Comparison of ENCODE assay signal across 19 cellular contexts in genomic region chr12:72448089-72448488, GRCh38.
DNase-seq lines count a peak whose midpoint lies in the region; ATAC-seq and TF ChIP-seq lines count a peak whose summit lies in the region.
"Had no signal": no experiment of that assay in that cellular context is flagged by ENCODE, and none has a peak within 500 bp of the region (broad histone marks: within the 10 kb centered on the region; RNA-seq: fewer than 3 reads in every experiment).

No MANE protein-coding gene starts in this region.

- no TSS peak for BruUV-seq in A673 (replicated peaks; lab: Mats Ljungman, UMichigan)

- no peak for TF ChIP-seq POLR2A in ovary (IDR thresholded peaks at IDR 0.05)

- TF ChIP-seq EP300 in Ishikawa (IDR thresholded peaks at IDR 0.05; ENCODE audit: borderline replicate concordance) (no peak), ovary (IDR thresholded peaks at IDR 0.05) (no peak)

- H3K36me3 Mint-ChIP-seq in T-helper 2 cell treated with Interferon-gamma antibody and Interleukin-4, amounts not matched to agents 5 μg/mL and 100 μg/mL, for 36 hours (ENCODE audit: low read depth): no peaks in the 10 kb centered on the region
- H3K36me3 Mint-ChIP-seq: CD8-positive, alpha-beta T cell had no signal

- no peaks in the 10 kb centered on the region for H3K27me3 ChIP-seq in A673 (replicated peaks; ENCODE audit: insufficient read depth, low read depth, low read length, poor library complexity)
- H3K27me3 ChIP-seq in ovary: no peaks in the 10 kb centered on the region
- H3K27me3 ChIP-seq: BLaER1 treated with 17β-estradiol and CSF1 and Interleukin-3, amounts not matched to agents 10 nM and 100 nM had no signal

- no peaks in the 10 kb centered on the region for H3K27me3 Mint-ChIP-seq in T-helper 2 cell treated with Interferon-gamma antibody and Interleukin-4, amounts not matched to agents 5 μg/mL and 100 μg/mL, for 36 hours (ENCODE audit: low read depth)

- H3K27ac ChIP-seq in A673 (ENCODE audit: low read depth, low read length, poor library complexity, severe bottlenecking) (no peak overlapping the region), ovary (no peak overlapping the region)
- H3K27ac ChIP-seq: BLaER1 treated with 17β-estradiol and CSF1 and Interleukin-3, amounts not matched to agents 10 nM and 100 nM had no signal

- H3K4me1 Mint-ChIP-seq in T-helper 2 cell treated with Interferon-gamma antibody and Interleukin-4, amounts not matched to agents 5 μg/mL and 100 μg/mL, for 36 hours (ENCODE audit: low read depth): no peaks in the 10 kb centered on the region

- no peak overlapping the region for H3K4me3 ChIP-seq in A673 (ENCODE audit: low read depth, low read length, poor library complexity, severe bottlenecking)
- no peak overlapping the region for H3K4me3 ChIP-seq in choroid plexus epithelial cell (ENCODE audit: low read depth, low read length)
- no peak overlapping the region for H3K4me3 ChIP-seq in ovary
- H3K4me3 ChIP-seq: BLaER1 treated with 17β-estradiol and CSF1 and Interleukin-3, amounts not matched to agents 10 nM and 100 nM; GM12878 had no signal

- H3K9me3 ChIP-seq in A673 (ENCODE audit: low read depth, low read length, poor library complexity, severe bottlenecking): no peaks in the 10 kb centered on the region
- no peaks in the 10 kb centered on the region for H3K9me3 ChIP-seq in ovary
- H3K9me3 ChIP-seq: SK-N-SH had no signal

- CTCF ChIA-PET in A673 (lab: Charles Lee): no interaction called here

- no peak overlapping the region for H3K4me3 Mint-ChIP-seq in T-helper 2 cell treated with Interferon-gamma antibody and Interleukin-4, amounts not matched to agents 5 μg/mL and 100 μg/mL, for 36 hours
- H3K4me3 Mint-ChIP-seq: CD8-positive, alpha-beta T cell had no signal

- peaks cover 5% of the 10 kb centered on the region for H3K9me3 Mint-ChIP-seq in T-helper 2 cell treated with Interferon-gamma antibody and Interleukin-4, amounts not matched to agents 5 μg/mL and 100 μg/mL, for 36 hours

- TF ChIP-seq RAD21 in Ishikawa (IDR thresholded peaks at IDR 0.05; ENCODE audit: low read depth): no peak

- TF ChIP-seq CTCF in A673 (conservative IDR thresholded peaks at IDR 0.05; ENCODE audit: low read depth, low read length) (no peak), choroid plexus epithelial cell (conservative IDR thresholded peaks at IDR 0.05; ENCODE audit: low read depth, low read length) (no peak), ovary (IDR thresholded peaks at IDR 0.05) (no peak)

- POLR2A ChIA-PET in A673 (lab: Charles Lee; ENCODE audit: low non-redundant PET): no interaction called here

- peak; percentile 47 for ATAC-seq in left lobe of liver
- ATAC-seq: CD8-positive, alpha-beta T cell; GM12878; PC-3 had no signal

- intact Hi-C loops in A673 (cut with micrococcal nuclease; ENCODE audit: unreplicated experiment) (loop anchor here (5.0 kb wide), 1 partner anchor 164 kb away; no protein-coding TSS in a partner anchor), ovary (cut with DNase I) (loop anchor here in 1 of 4 donors (5.0 kb wide), 1 partner anchor 84 kb away; no protein-coding TSS in a partner anchor)

- DNase-seq in A673 (ENCODE audit: low spot score) (peak; percentile 50), choroid plexus epithelial cell (ENCODE audit: low read depth) (peak; percentile 15), left lobe of liver (ENCODE audit: low spot score) (no peak), midbrain (lab: John Stamatoyannopoulos, UW) (no peak), ovary (no peak)
- DNase-seq in T-helper 2 cell treated with Interferon-gamma antibody and Interleukin-4, amounts not matched to agents 5 μg/mL and 100 μg/mL, for 36 hours (ENCODE audit: low spot score): no peak
- no peak for DNase-seq in stimulated activated CD4-positive, alpha-beta T cell treated with anti-CD3 and anti-CD28 coated beads, Interleukin-15, amount 100 ng/mL, for 24 hours
- DNase-seq: Calu3; CD8-positive, alpha-beta T cell; GF-D8; NCI-H1105; NCI-H748 treated with DMSO at 0.1 percent for 48 hours; PC-3; RPMI8226; SHP77 treated with DMSO at 0.1 percent for 48 hours; SK-N-SH had no signal

- H3K4me1 ChIP-seq in A673 (ENCODE audit: insufficient read depth, low read length, poor library complexity, severe bottlenecking) (peaks cover 45% of the 10 kb centered on the region), ovary (ENCODE audit: insufficient read depth) (no peaks in the 10 kb centered on the region)

- H3K27ac Mint-ChIP-seq in T-helper 2 cell treated with Interferon-gamma antibody and Interleukin-4, amounts not matched to agents 5 μg/mL and 100 μg/mL, for 36 hours: no peak overlapping the region
- H3K27ac Mint-ChIP-seq: CD8-positive, alpha-beta T cell had no signal

- WGBS in ovary, 3 donors: 96 to 98% (median 98%) methylated on average over 1 of the region's 1 CpG

- no peaks in the 10 kb centered on the region for H3K36me3 ChIP-seq in A673 (ENCODE audit: insufficient read depth, low read length, poor library complexity, severe bottlenecking)
- no peaks in the 10 kb centered on the region for H3K36me3 ChIP-seq in ovary
- H3K36me3 ChIP-seq: BLaER1 treated with 17β-estradiol and CSF1 and Interleukin-3, amounts not matched to agents 10 nM and 100 nM had no signal

TF ChIP-seq in Ishikawa, 13 proteins besides CTCF, POLR2A, EP300 and RAD21:
- TF ChIP-seq NFIC (IDR thresholded peaks at IDR 0.05): no peak
- TF ChIP-seq CEBPB (IDR thresholded peaks at IDR 0.05): peak; percentile 39; the same call in 1 of the 2 replicates
- no peak for TF ChIP-seq TEAD4 (IDR thresholded peaks at IDR 0.05)
- no peak for TF ChIP-seq MAX (IDR thresholded peaks at IDR 0.05)
- TF ChIP-seq FOXM1 (IDR thresholded peaks at IDR 0.05; ENCODE audit: borderline replicate concordance, low read depth): no peak
- TF ChIP-seq CREB1 (IDR thresholded peaks at IDR 0.05; ENCODE audit: low read depth): no peak
- TF ChIP-seq USF1 (IDR thresholded peaks at IDR 0.05): no peak
TF ChIP-seq in Ishikawa: peak in this region for 1.

Comparison
In these comparisons a context has a peak if more than half of its experiments do, and no peak if none do; other contexts are left out.
1. DNase-seq: peak in A673 (single experiment) and choroid plexus epithelial cell (single experiment); none in left lobe of liver (single experiment), midbrain (single experiment), T-helper 2 cell treated with Interferon-gamma antibody and Interleukin-4, amounts not matched to agents 5 μg/mL and 100 μg/mL, for 36 hours (single experiment), ovary (0 of 5) and stimulated activated CD4-positive, alpha-beta T cell treated with anti-CD3 and anti-CD28 coated beads, Interleukin-15, amount 100 ng/mL, for 24 hours (single experiment).